In genomic region chr2:168241746-168242145, GRCh38 we compare ENCODE assay signal across 1 cellular context.
TF ChIP-seq lines count a peak whose summit lies in the region.

No MANE protein-coding gene starts in this region.

TF ChIP-seq in HepG2, 621 proteins besides CTCF, POLR2A, EP300 and RAD21 (continued from another document):
- no peak for TF ChIP-seq ZNF280B (CRISPR knock-in tag; IDR thresholded peaks at IDR 0.05; ENCODE audit: borderline replicate concordance)
